In the genomic region with DNA sequence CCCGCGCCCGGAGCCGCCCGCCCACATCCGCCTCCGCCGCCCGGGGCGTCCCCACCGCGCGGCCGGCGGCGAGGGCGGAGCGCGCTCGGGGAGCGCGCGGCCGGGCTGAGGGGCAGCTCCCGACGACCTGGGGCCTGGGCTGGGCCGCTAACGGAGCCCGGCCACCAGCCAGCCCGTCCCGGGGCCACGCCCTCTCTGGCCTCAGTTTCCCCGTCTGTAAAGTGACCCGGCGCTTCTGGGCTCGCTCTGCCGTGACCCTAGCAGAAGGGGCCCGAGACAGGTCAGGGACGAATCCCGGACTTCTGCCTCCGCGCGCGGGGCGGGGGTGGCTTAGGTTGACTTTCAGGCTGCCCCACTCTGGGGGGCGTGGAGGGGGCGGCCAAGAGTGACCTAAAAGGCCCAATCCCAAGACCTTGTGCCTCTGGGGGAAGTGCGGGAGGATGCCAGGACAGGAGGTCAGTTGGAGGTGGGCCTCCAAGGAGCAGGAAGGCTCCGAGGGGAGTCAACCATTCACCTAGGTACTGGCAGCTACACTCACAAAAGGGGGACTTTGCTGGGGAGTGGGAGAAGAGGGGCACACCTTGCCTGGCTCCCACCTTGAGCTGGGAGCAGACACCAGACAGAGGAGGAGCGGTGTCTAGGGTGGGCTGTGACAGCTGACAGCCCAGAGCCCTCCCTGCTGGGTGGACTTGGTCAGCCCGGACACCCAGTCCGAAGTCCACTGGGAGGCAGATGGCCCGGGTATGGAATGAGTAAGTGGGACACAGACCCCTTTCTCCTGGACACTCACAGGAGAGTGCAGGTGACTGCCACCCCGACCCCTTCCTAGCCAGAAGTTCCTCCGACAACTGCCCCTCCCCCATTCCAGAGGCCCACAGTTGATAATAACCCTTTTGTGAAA, we compare ENCODE assay signal across 8 cellular contexts. TPM values are rescaled to one million over a fixed set of nuclear protein-coding genes. Genes with fewer than 3 reads are reported as not detected.
A peak's percentile ranks its signal among the peaks of the same experiment; 100 is the strongest.
DNase-seq lines count a peak whose midpoint lies in the region; ATAC-seq and TF ChIP-seq lines count a peak whose summit lies in the region.

No MANE protein-coding gene starts in this region.

- peak overlapping the region; percentile 78 to 82 for H3K4me3 Mint-ChIP-seq in activated T-cell treated with anti-CD3 and anti-CD28 coated beads, Interleukin-2, amount 50 U/mL, for 72 hours
- H3K4me3 Mint-ChIP-seq in nephron progenitor cell, result peak overlapping the region; percentile 76

- peaks cover 47% of the 10 kb centered on the region for H3K4me1 Mint-ChIP-seq in activated T-cell treated with anti-CD3 and anti-CD28 coated beads, Interleukin-2, amount 50 U/mL, for 72 hours (ENCODE audit: low read depth)
- peaks cover 64% of the 10 kb centered on the region for H3K4me1 Mint-ChIP-seq in nephron progenitor cell

- intact Hi-C loops in upper lobe of right lung (cut with DNase I), result no loop called here

- TF ChIP-seq POLR2A in GM19193 (IDR thresholded peaks at IDR 0.05; ENCODE audit: extremely low read depth, insufficient read depth, insufficient read length), result peak; percentile 64

- H3K27me3 ChIP-seq in upper lobe of right lung, result no peaks in the 10 kb centered on the region

- peak overlapping the region; percentile 54 for H3K27ac Mint-ChIP-seq in activated T-cell treated with anti-CD3 and anti-CD28 coated beads, Interleukin-2, amount 50 U/mL, for 72 hours
- no peak overlapping the region for H3K27ac Mint-ChIP-seq in nephron progenitor cell

- H3K27ac ChIP-seq in upper lobe of right lung, result peak overlapping the region; percentile 86

- H3K4me1 ChIP-seq in upper lobe of right lung, result peaks cover 61% of the 10 kb centered on the region

- peaks cover 10% of the 10 kb centered on the region for H3K36me3 ChIP-seq in upper lobe of right lung

- no peaks in the 10 kb centered on the region for H3K9me3 ChIP-seq in upper lobe of right lung

- no peaks in the 10 kb centered on the region for H3K27me3 Mint-ChIP-seq in activated T-cell treated with anti-CD3 and anti-CD28 coated beads, Interleukin-2, amount 50 U/mL, for 72 hours (ENCODE audit: low read depth)
- H3K27me3 Mint-ChIP-seq in nephron progenitor cell (ENCODE audit: low read depth, poor library complexity), result peaks cover 16% of the 10 kb centered on the region

- no peak for TF ChIP-seq CTCF in nephron progenitor cell (IDR thresholded peaks at IDR 0.05)
- TF ChIP-seq CTCF in upper lobe of right lung (IDR thresholded peaks at IDR 0.05), result no peak

- H3K36me3 Mint-ChIP-seq in activated T-cell treated with anti-CD3 and anti-CD28 coated beads, Interleukin-2, amount 50 U/mL, for 72 hours (ENCODE audit: insufficient read depth in 2 of 2), result no peaks in the 10 kb centered on the region
- H3K36me3 Mint-ChIP-seq in nephron progenitor cell (ENCODE audit: low read depth), result no peaks in the 10 kb centered on the region

- peak overlapping the region; percentile 53 for H3K4me3 ChIP-seq in upper lobe of right lung

- peak; percentile 65 to 68 for ATAC-seq in activated T-cell treated with anti-CD3 and anti-CD28 coated beads, Interleukin-2, amount 50 U/mL, for 72 hours (replicated peaks in 1 of 2)
- ATAC-seq in upper lobe of right lung, result peak; percentile 51
- no peak for ATAC-seq in HG02763 (IDR thresholded peaks at IDR 0.05; ENCODE audit: unreplicated experiment)

- no peaks in the 10 kb centered on the region for H3K9me3 Mint-ChIP-seq in activated T-cell treated with anti-CD3 and anti-CD28 coated beads, Interleukin-2, amount 50 U/mL, for 72 hours
- H3K9me3 Mint-ChIP-seq in nephron progenitor cell, result no peaks in the 10 kb centered on the region

- peak; percentile 86 for DNase-seq in AG08395 (ENCODE audit: low spot score)
- peak; percentile 73 for DNase-seq in NCI-H146 (lab: John Stamatoyannopoulos, UW)
- peak; percentile 61 to 71 for DNase-seq in activated T-cell treated with anti-CD3 and anti-CD28 coated beads, Interleukin-2, amount 50 U/mL, for 72 hours
- peak; percentile 50 for DNase-seq in fibroblast of gingiva (ENCODE audit: low read depth)
- DNase-seq in nephron progenitor cell, result peak; percentile 74
- peak; percentile 83 for DNase-seq in upper lobe of right lung

RNA-seq across cellular contexts. Expression of a gene that starts 0.5 kb away (rescaled TPM):
- 100 to 1,000 TPM in 1 of 2 donors, 10 to 100 TPM in 1; 98.0 to 113 TPM for total RNA-seq in activated T-cell treated with anti-CD3 and anti-CD28 coated beads, Interleukin-2, amount 50 U/mL, for 72 hours
- total RNA-seq in upper lobe of right lung, result 174 TPM

RNA-seq across cellular contexts. Expression of a gene that starts 4.9 kb away (rescaled TPM):
- 1 to 10 TPM; 2.5 to 3.0 TPM for total RNA-seq in activated T-cell treated with anti-CD3 and anti-CD28 coated beads, Interleukin-2, amount 50 U/mL, for 72 hours
- 12.3 TPM for total RNA-seq in upper lobe of right lung

RNA-seq across cellular contexts. Expression of a gene that starts 43.1 kb away (rescaled TPM):
- total RNA-seq in activated T-cell treated with anti-CD3 and anti-CD28 coated beads, Interleukin-2, amount 50 U/mL, for 72 hours, result 10 to 100 TPM; 72.9 TPM
- 66.1 TPM for total RNA-seq in upper lobe of right lung
